In genomic region chr1:91273875-91274274, GRCh38 we compare ENCODE assay signal across 17 cellular contexts.
"Had no signal": no experiment of that assay in that cellular context is flagged by ENCODE, and none has a peak within 500 bp of the region (broad histone marks: within the 10 kb centered on the region; RNA-seq: fewer than 3 reads in every experiment).

No MANE protein-coding gene starts in this region.

- H3K27me3 ChIP-seq: brain microvascular endothelial cell, neutrophil, right atrium auricular region, thyroid gland, uterus had no signal

- H3K27ac ChIP-seq: brain microvascular endothelial cell, neutrophil, right atrium auricular region, thyroid gland, uterus had no signal

- H3K4me1 ChIP-seq: right atrium auricular region, thyroid gland, uterus had no signal

- DNase-seq: activated CD4-positive, alpha-beta T cell treated with anti-CD3 and anti-CD28 coated beads, Interleukin-2, amount 50 U/mL, for 4 hours; activated CD4-positive, CD25-positive, alpha-beta regulatory T cell treated with anti-CD3 and anti-CD28 coated beads, Interleukin-2, amount 50 U/mL, for 72 hours; activated effector memory CD4-positive, alpha-beta T cell treated with anti-CD3 and anti-CD28 coated beads, Interleukin-2, amount 50 U/mL, for 16 hours; activated T-cell treated with anti-CD3 and anti-CD28 coated beads, Interleukin-2, amount 50 U/mL, for 4 hours; amniotic stem cell; brain microvascular endothelial cell; hypothalamus; naive thymus-derived CD4-positive, alpha-beta T cell; posterior cingulate gyrus; small intestine; T-helper 2 cell; thyroid gland; uterus had no signal

- H3K4me3 ChIP-seq: right atrium auricular region, thyroid gland, uterus had no signal

- H3K9me3 ChIP-seq: neutrophil, right atrium auricular region, thyroid gland, uterus had no signal

- FAIRE-seq: small intestine had no signal

- ATAC-seq: activated naive CD4-positive, alpha-beta T cell treated with anti-CD3 and anti-CD28 coated beads, Interleukin-2, amount 50 U/mL, for 72 hours; activated T-cell treated with anti-CD3 and anti-CD28 coated beads, Interleukin-2, amount 50 U/mL, for 4 hours; naive thymus-derived CD4-positive, alpha-beta T cell; stimulated activated effector memory CD8-positive, alpha-beta T cell treated with anti-CD3 and anti-CD28 coated beads, Interleukin-12 subunit alpha, Interleukin-12 subunit beta, amount 100 ng/mL, for 72 hours had no signal

- H3K36me3 ChIP-seq: brain microvascular endothelial cell, neutrophil, right atrium auricular region, thyroid gland, uterus had no signal
